Comparison of ENCODE assay signal across 3 cellular contexts in genomic region chr3:156349978-156350377, GRCh38.
"Had no signal": no experiment of that assay in that cellular context is flagged by ENCODE, and none has a peak within 500 bp of the region (broad histone marks: within the 10 kb centered on the region; RNA-seq: fewer than 3 reads in every experiment).

No MANE protein-coding gene starts in this region.

- DNase-seq: GDM1, GF-D8 had no signal

- ATAC-seq: GM12878 had no signal

- H3K4me3 ChIP-seq: GM12878 had no signal
